8 cellular contexts compared by ENCODE assay signal in genomic region chr1:19468397-19468956, GRCh38. TPM values are rescaled to one million over a fixed set of nuclear protein-coding genes. Genes with fewer than 3 reads are reported as not detected.
DNase-seq lines count a peak whose midpoint lies in the region; ATAC-seq, FAIRE-seq and TF ChIP-seq lines count a peak whose summit lies in the region.

No MANE protein-coding gene starts in this region.

- no TSS peak for BruUV-seq in IMR-90 (replicated peaks; lab: Mats Ljungman, UMichigan)

- no peak overlapping the region for H2BK120ac ChIP-seq in IMR-90 (ENCODE audit: low read depth, low read length)

- no peak overlapping the region for H2AFZ ChIP-seq in IMR-90 (replicated peaks; ENCODE audit: low read length, poor library complexity)

- H2BK5ac ChIP-seq in IMR-90 (ENCODE audit: low read depth, low read length, poor library complexity, severe bottlenecking), result peak overlapping the region; percentile 63

- peak overlapping the region; percentile 86; the same call in 1 of the 2 replicates for H2AK5ac ChIP-seq in IMR-90 (ENCODE audit: low read depth, low read length)

- peaks cover 61% of the 10 kb centered on the region for H3K9me1 ChIP-seq in IMR-90 (ENCODE audit: insufficient read depth, low read length)

- H2BK15ac ChIP-seq in IMR-90 (ENCODE audit: low read depth, low read length), result no peak overlapping the region

- CTCF ChIA-PET in IMR-90 (lab: Yijun Ruan, JAX), result interaction anchor here (0.5 kb wide), 1 partner anchor 384 kb away, joined by 3 read pairs; no protein-coding TSS in a partner anchor

- H3K14ac ChIP-seq in IMR-90 (replicated peaks; ENCODE audit: low read depth, low read length), result 0 out of 2 replicates have a peak overlapping the region, but pooled peaks have one; percentile 12

- H2AK9ac ChIP-seq in IMR-90 (replicated peaks; ENCODE audit: low read depth, low read length, poor library complexity), result no peak overlapping the region

- TF ChIP-seq CTCF in IMR-90 (conservative IDR thresholded peaks at IDR 0.05; ENCODE audit: low read depth, low read length) (no peak), fibroblast of villous mesenchyme (IDR thresholded peaks at IDR 0.05; ENCODE audit: insufficient read depth, low read depth, low read length) (peak; percentile 3)

- dilution Hi-C loops in IMR-90 (cut with HindIII; ENCODE audit: low sequenced_read_pairs, unreplicated experiment), result no loop called here

- ATAC-seq in GM19395 (IDR thresholded peaks at IDR 0.05; ENCODE audit: unreplicated experiment) (peak; percentile 61), IMR-90 (ENCODE audit: low read depth) (peak; percentile 27; the same call in 1 of the 2 replicates)

- in situ Hi-C loops in IMR-90 (cut with MboI; ENCODE audit: low sequenced_read_pairs), result no loop called here

- intact Hi-C loops in IMR-90 (cut with micrococcal nuclease), result loop anchor here (5.0 kb wide), 1 partner anchor 121 kb away; no protein-coding TSS in a partner anchor

- H3K18ac ChIP-seq in IMR-90 (ENCODE audit: low read depth, low read length), result no peak overlapping the region

- peak overlapping the region; percentile 36; the same call in 1 of the 2 replicates for H3K23ac ChIP-seq in IMR-90 (ENCODE audit: low read depth, low read length)

- no peak for TF ChIP-seq POLR2A in IMR-90 (IDR thresholded peaks at IDR 0.05; ENCODE audit: low read depth, low read length)

- H4K5ac ChIP-seq in IMR-90 (ENCODE audit: low read depth, low read length), result no peak overlapping the region

- DNase-seq in IMR-90, result no peak
- peak; percentile 77 for DNase-seq in activated CD8-positive, alpha-beta memory T cell treated with anti-CD3 and anti-CD28 coated beads for 24 hours
- DNase-seq in fibroblast of villous mesenchyme (ENCODE audit: low read depth), result no peak
- DNase-seq in small intestine, result peak; percentile 96
- DNase-seq in NCI-H2081 (lab: John Stamatoyannopoulos, UW), result no peak
- DNase-seq in cerebellar nuclear complex (lab: John Stamatoyannopoulos, UW), result no peak
- DNase-seq in DMS 273 (lab: John Stamatoyannopoulos, UW; ENCODE audit: unreplicated experiment), result no peak

- TF ChIP-seq RAD21 in IMR-90 (IDR thresholded peaks at IDR 0.05; ENCODE audit: low read length), result no peak

- no peak overlapping the region for H4K8ac ChIP-seq in IMR-90 (ENCODE audit: low read depth in 2 of 2, low read length in 2 of 2)

- no peak overlapping the region for H3K9ac ChIP-seq in IMR-90 (ENCODE audit: low read depth, low read length)

- no peak overlapping the region for H4K91ac ChIP-seq in IMR-90 (ENCODE audit: insufficient read depth, low read depth, low read length)

- H3K4me3 ChIP-seq in IMR-90 (ENCODE audit: insufficient read depth, low read depth, low read length) (no peak overlapping the region), fibroblast of villous mesenchyme (ENCODE audit: low read depth, low read length) (no peak overlapping the region), small intestine (ENCODE audit: low read depth in 1 of 2, low read length in 2 of 2) (peak overlapping the region in 1 of 2 donors; percentile 4)

- H3K4ac ChIP-seq in IMR-90 (ENCODE audit: low read depth, low read length), result peak overlapping the region; percentile 62

- peaks cover 95% of the 10 kb centered on the region for H4K20me1 ChIP-seq in IMR-90 (ENCODE audit: insufficient read depth, low read length)

- no peaks in the 10 kb centered on the region for H3K9me3 ChIP-seq in IMR-90 (ENCODE audit: control insufficient read depth, insufficient read depth, low read length)
- no peaks in the 10 kb centered on the region for H3K9me3 ChIP-seq in small intestine (ENCODE audit: control insufficient read depth, low read depth)

- peaks cover 14% of the 10 kb centered on the region for H3K36me3 ChIP-seq in IMR-90 (ENCODE audit: control insufficient read depth, insufficient read depth, low read length)
- no peaks in the 10 kb centered on the region for H3K36me3 ChIP-seq in small intestine (ENCODE audit: control insufficient read depth in 2 of 2, insufficient read depth in 2 of 2, low read length in 2 of 2)

- no peak overlapping the region for H3K56ac ChIP-seq in IMR-90 (ENCODE audit: extremely low read depth, insufficient read depth, low read length)

- WGBS in IMR-90 (ENCODE audit: extremely low coverage in 2 of 2, insufficient read length in 1 of 2), 2 experiments, result 65% methylated on average over 2 of the region's 15 CpGs; no CpG with 5 or more reads in 1 of the 2 experiments
- whole genome bisulfite sequencing in small intestine, 3 donors, result 21 to 46% (median 28%) methylated on average over 15 of the region's 15 CpGs

- H3K27ac ChIP-seq in IMR-90 (ENCODE audit: insufficient read depth, low read length) (peak overlapping the region; percentile 55), small intestine (ENCODE audit: low read depth in 1 of 2, low read length in 1 of 2) (peak overlapping the region; percentile 87 to 96)

- H3K4me1 ChIP-seq in IMR-90 (ENCODE audit: control insufficient read depth, insufficient read depth, low read length) (peaks cover 30% of the 10 kb centered on the region), small intestine (ENCODE audit: control insufficient read depth in 2 of 2, insufficient read depth in 1 of 2, low read depth in 1 of 2, low read length in 1 of 2) (peaks cover 24 to 41% of the 10 kb centered on the region in 2 donors)

- H3K27me3 ChIP-seq in IMR-90 (ENCODE audit: control insufficient read depth, insufficient read depth, low read length) (no peaks in the 10 kb centered on the region), small intestine (ENCODE audit: control insufficient read depth in 2 of 2, insufficient read depth in 2 of 2, low read length in 2 of 2) (no peaks in the 10 kb centered on the region)

- H3K79me1 ChIP-seq in IMR-90 (ENCODE audit: low read depth in 1 of 2, low read length in 2 of 2), result peaks cover 20 to 88% of the 10 kb centered on the region in 2 experiments

- no peak overlapping the region; the same call in 1 of the 2 replicates for H3K4me2 ChIP-seq in IMR-90 (ENCODE audit: low read depth, low read length)

- POLR2A ChIA-PET in IMR-90 (lab: Charles Lee; ENCODE audit: unreplicated experiment), result no interaction called here

- no peak for FAIRE-seq in small intestine (lab: Jason Lieb, UNC)

- no peak overlapping the region for H2BK20ac ChIP-seq in IMR-90 (ENCODE audit: low read depth, low read length)

TF ChIP-seq in IMR-90, 13 proteins besides CTCF, POLR2A, EP300 and RAD21:
- TF ChIP-seq NFE2L2 (IDR thresholded peaks at IDR 0.05; ENCODE audit: low read depth, low read length) (no peak), RFX5 (IDR thresholded peaks at IDR 0.05; ENCODE audit: low read depth, low read length) (no peak), FOS (IDR thresholded peaks at IDR 0.05; ENCODE audit: low read depth, low read length) (no peak), MAFK (IDR thresholded peaks at IDR 0.05; ENCODE audit: low read depth, low read length) (no peak), SMC3 (IDR thresholded peaks at IDR 0.05; ENCODE audit: low read depth, low read length) (no peak), RCOR1 (IDR thresholded peaks at IDR 0.05; ENCODE audit: insufficient replicate concordance, low read length) (no peak), ELK1 (IDR thresholded peaks at IDR 0.05; ENCODE audit: borderline replicate concordance, low read depth, low read length) (no peak), CEBPB (IDR thresholded peaks at IDR 0.05; ENCODE audit: low read depth, low read length) (no peak), BHLHE40 (IDR thresholded peaks at IDR 0.05; ENCODE audit: low read depth, low read length) (no peak), USF2 (IDR thresholded peaks at IDR 0.05; ENCODE audit: low read depth, low read length) (no peak), CHD1 (IDR thresholded peaks at IDR 0.05; ENCODE audit: low read depth, low read length) (no peak)

RNA-seq across cellular contexts. Expression of gene CAPZB, which starts 16.9 kb away (rescaled TPM):
- total RNA-seq in IMR-90 (2012; rRNA removed) (180 and 216 TPM in 2 replicates), fibroblast of villous mesenchyme (173 and 183 TPM in 2 replicates)
- polyA plus RNA-seq in IMR-90 (2012; rRNA removed) (271 and 304 TPM in 2 replicates), small intestine (100 to 1,000 TPM; 262 to 292 (median 289) TPM)
- polyA plus RNA-seq in IMR-90 (2012; cell fraction: cytosol; rRNA removed), result 189 and 234 TPM in 2 replicates
- 74.4 and 139 TPM in 2 replicates for polyA plus RNA-seq in IMR-90 (2012; cell fraction: nucleus; rRNA removed; ENCODE audit: low replicate concordance)

Comparison
In these comparisons a context has a peak if more than half of its experiments do, and no peak if none do; other contexts are left out.
1. DNase-seq: peak in activated CD8-positive, alpha-beta memory T cell treated with anti-CD3 and anti-CD28 coated beads for 24 hours (single experiment) and small intestine (single experiment); none in IMR-90 (single experiment), fibroblast of villous mesenchyme (single experiment), NCI-H2081 (0 of 2), cerebellar nuclear complex (0 of 2) and DMS 273 (single experiment).